ENCODE assay signal across 8 cellular contexts in the genomic region with DNA sequence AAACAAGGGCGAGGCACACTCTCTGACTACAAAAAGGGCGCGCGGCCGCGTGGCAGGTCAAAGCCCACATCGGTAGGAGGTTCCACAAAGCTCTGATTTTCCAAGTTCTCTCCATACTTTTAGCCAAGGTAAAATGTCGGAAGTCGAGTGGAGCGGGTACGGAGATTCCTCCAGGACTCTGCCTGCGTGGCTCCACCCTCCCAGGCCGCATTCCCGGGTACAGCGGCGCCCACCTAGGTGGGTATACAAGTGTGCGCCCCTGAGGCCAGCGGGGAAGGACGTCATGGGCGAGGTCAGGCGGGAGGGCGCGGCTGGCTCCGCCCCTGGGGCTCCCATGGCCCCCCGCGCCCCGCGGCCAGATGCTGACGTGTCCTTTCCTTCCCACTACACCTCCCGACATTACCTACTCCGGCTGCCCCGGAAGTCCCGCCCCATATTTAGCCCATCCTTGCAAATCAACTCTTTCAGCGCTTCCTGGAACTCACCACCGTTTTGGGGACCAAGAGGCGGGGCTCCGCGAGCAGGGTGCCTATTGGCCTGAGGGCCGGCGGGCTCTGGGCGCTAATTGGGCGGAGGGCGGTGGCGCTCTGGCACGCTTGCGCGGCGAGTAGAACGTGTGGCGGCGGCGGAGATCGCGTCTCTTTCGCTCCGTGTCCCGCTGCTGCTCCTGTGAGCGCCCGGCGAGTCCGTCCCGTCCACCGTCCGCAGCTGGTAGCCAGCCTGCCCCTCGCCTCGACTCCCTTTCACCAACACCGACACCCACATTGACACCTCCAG.
DNase-seq lines count a peak whose midpoint lies in the region; ATAC-seq and FAIRE-seq lines count a peak whose summit lies in the region.

SND1 (plus strand) TSS at position 639 of the 777 bp plus-strand sequence. CDS start 180 bp downstream, outside the sequence.

- H3K4me1 Mint-ChIP-seq in effector memory CD8-positive, alpha-beta T cell (ENCODE audit: low read depth in 2 of 2): peaks cover 44 to 48% of the 10 kb centered on the region in 2 donors

- FAIRE-seq in HTR-8/SVneo (lab: Jason Lieb, UNC): peak; percentile 26

- H3K27me3 Mint-ChIP-seq in effector memory CD8-positive, alpha-beta T cell: no peaks in the 10 kb centered on the region

- peak; percentile 92 for ATAC-seq in GM21367 (IDR thresholded peaks at IDR 0.05; ENCODE audit: unreplicated experiment)
- peak; percentile 90 for ATAC-seq in effector memory CD8-positive, alpha-beta T cell (replicated peaks)

- peaks cover 15% of the 10 kb centered on the region for H3K36me3 Mint-ChIP-seq in effector memory CD8-positive, alpha-beta T cell (ENCODE audit: insufficient read depth)

- H3K27ac Mint-ChIP-seq in effector memory CD8-positive, alpha-beta T cell: peak within 1 kb of the TSS in 1 of 2 donors; percentile 96

- H3K4me3 Mint-ChIP-seq in effector memory CD8-positive, alpha-beta T cell: peak within 1 kb of the TSS; percentile 98 to 99

- no peaks in the 10 kb centered on the region for H3K9me3 Mint-ChIP-seq in effector memory CD8-positive, alpha-beta T cell

- DNase-seq in COLO829 (ENCODE audit: low spot score): peak; percentile 100
- peak; percentile 93 for DNase-seq in HTR-8/SVneo (ENCODE audit: insufficient read length, low spot score)
- peak; percentile 94 for DNase-seq in NOMO-1 treated with dmso at 0.1 percent for 144 hours (lab: John Stamatoyannopoulos, UW; ENCODE audit: unreplicated experiment)
- peak; percentile 87 to 98 (median 91) for DNase-seq in activated CD8-positive, alpha-beta memory T cell treated with anti-CD3 and anti-CD28 coated beads for 48 hours (ENCODE audit: low read depth in 2 of 3, low spot score in 2 of 3)
- peak; percentile 97 to 99 (median 98) for DNase-seq in effector memory CD8-positive, alpha-beta T cell
- peak; percentile 99 for DNase-seq in medulla oblongata (ENCODE audit: extremely low spot score)
- peak; percentile 99 for DNase-seq in stimulated activated CD8-positive, alpha-beta memory T cell treated with anti-CD3 and anti-CD28 coated beads, Interleukin-12 subunit alpha, Interleukin-12 subunit beta, amount 100 ng/mL, for 24 hours (ENCODE audit: extremely low read depth)

Comparison
In these comparisons a context has a peak if more than half of its experiments do, and no peak if none do; other contexts are left out.
1. Peak in every context shown above with its lines: DNase-seq and ATAC-seq.